Comparison of ENCODE assay signal across 13 cellular contexts in the genomic region with DNA sequence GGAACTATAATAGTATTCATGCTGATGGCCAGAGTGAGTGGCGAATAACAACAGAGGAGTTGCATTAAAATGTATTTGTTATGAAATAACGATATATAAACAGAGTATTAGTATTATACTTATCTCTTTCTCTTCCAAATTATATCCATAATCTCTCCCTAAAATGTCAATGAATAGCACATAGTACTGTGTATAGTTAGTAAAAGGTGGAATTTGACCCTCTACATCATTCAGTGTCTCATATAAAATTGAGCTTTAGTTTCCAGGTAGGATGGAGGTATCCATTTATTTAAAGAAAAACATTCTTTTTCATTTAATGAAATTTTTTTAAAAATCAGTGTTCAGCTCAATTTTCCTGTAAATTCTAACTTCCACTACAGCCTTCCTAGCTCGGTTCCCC. TPM values are rescaled to one million over a fixed set of nuclear protein-coding genes. Genes with fewer than 3 reads are reported as not detected.
DNase-seq lines count a peak whose midpoint lies in the region; ATAC-seq and TF ChIP-seq lines count a peak whose summit lies in the region.
"Had no signal": no experiment of that assay in that cellular context is flagged by ENCODE, and none has a peak within 500 bp of the region (broad histone marks: within the 10 kb centered on the region; RNA-seq: fewer than 3 reads in every experiment).

No MANE protein-coding gene starts in this region.

- H3K9me2 ChIP-seq in PC-3 (replicated peaks; ENCODE audit: low read length) (no peaks in the 10 kb centered on the region), hepatocyte (replicated peaks; ENCODE audit: insufficient read depth) (no peaks in the 10 kb centered on the region), PC-9 (ENCODE audit: insufficient read depth) (no peaks in the 10 kb centered on the region)

- H3K27me3 ChIP-seq in PC-3 (ENCODE audit: low read length) (no peaks in the 10 kb centered on the region), hepatocyte (no peaks in the 10 kb centered on the region), transverse colon (no peaks in the 10 kb centered on the region), PC-9 (ENCODE audit: insufficient read depth, low read depth) (no peaks in the 10 kb centered on the region)

- TF ChIP-seq CTCF in PC-3 (conservative IDR thresholded peaks at IDR 0.05; ENCODE audit: low read depth, low read length) (no peak), hepatocyte (IDR thresholded peaks at IDR 0.05; ENCODE audit: poor library complexity) (no peak), mucosa of descending colon (IDR thresholded peaks at IDR 0.05) (no peak), transverse colon (IDR thresholded peaks at IDR 0.05) (no peak), PC-9 (conservative IDR thresholded peaks at IDR 0.05) (no peak)

- no peak for TF ChIP-seq POLR2A in transverse colon (IDR thresholded peaks at IDR 0.05)

- no peak overlapping the region for H3K9ac ChIP-seq in PC-3 (ENCODE audit: low read length)

- BruUV-seq in PC-3 (replicated peaks; lab: Mats Ljungman, UMichigan), result no TSS peak
- BruUV-seq in PC-9 (replicated peaks; lab: Mats Ljungman, UMichigan), result no TSS peak

- in situ Hi-C loops in transverse colon (cut with MboI; ENCODE audit: low pct_ligation_motif_present in 1 of 4, low pct_unique_long_range_greater_than_20kb in 1 of 4, low sequenced_read_pairs in 3 of 4), result no loop called here

- H2AFZ ChIP-seq in PC-3 (ENCODE audit: low read length), result no peak overlapping the region
- no peak overlapping the region for H2AFZ ChIP-seq in hepatocyte
- H2AFZ ChIP-seq in PC-9, result no peak overlapping the region

- H3K4me1 ChIP-seq in PC-3 (ENCODE audit: insufficient read depth, low read length) (peaks cover 22% of the 10 kb centered on the region), hepatocyte (ENCODE audit: insufficient read depth) (peaks cover 26% of the 10 kb centered on the region), mucosa of descending colon (ENCODE audit: low read depth) (peaks cover 21% of the 10 kb centered on the region), transverse colon (peaks cover 0 to 28% (median 11%) of the 10 kb centered on the region in 4 donors), PC-9 (replicated peaks; ENCODE audit: insufficient read depth) (no peaks in the 10 kb centered on the region)

- H3K9me3 ChIP-seq in PC-3 (ENCODE audit: low read length), result no peaks in the 10 kb centered on the region
- H3K9me3 ChIP-seq in hepatocyte (ENCODE audit: low read depth), result no peaks in the 10 kb centered on the region
- no peaks in the 10 kb centered on the region for H3K9me3 ChIP-seq in mucosa of descending colon
- H3K9me3 ChIP-seq in transverse colon, result no peaks in the 10 kb centered on the region
- H3K9me3 ChIP-seq in PC-9 (ENCODE audit: insufficient read depth, low read depth), result no peaks in the 10 kb centered on the region

- H3K4me2 ChIP-seq in PC-3 (ENCODE audit: low read length) (peak overlapping the region; percentile 65), hepatocyte (peak overlapping the region; percentile 23), PC-9 (no peak overlapping the region)

- WGBS in hepatocyte (ENCODE audit: low lambda C conversion rate, missing lambda C conversion rate), result 85% methylated on average over 3 of the region's 3 CpGs
- WGBS in transverse colon (ENCODE audit: low coverage in 1 of 2), 2 donors, result 54 to 68% methylated on average over 3 of the region's 3 CpGs

- H3K36me3 ChIP-seq in PC-3 (ENCODE audit: low read depth, low read length) (no peaks in the 10 kb centered on the region), hepatocyte (replicated peaks; ENCODE audit: insufficient read depth, low read depth) (no peaks in the 10 kb centered on the region), mucosa of descending colon (ENCODE audit: low read depth) (no peaks in the 10 kb centered on the region), transverse colon (peaks cover 0 to 9% (median 0%) of the 10 kb centered on the region in 4 donors), PC-9 (ENCODE audit: low read depth) (0 out of 2 replicates have a peak, but pooled peaks cover 8% of the 10 kb centered on the region)

- intact Hi-C loops in PC-3 (cut with micrococcal nuclease) (loop anchor here (1.0 kb wide), 1 partner anchor 34 kb away; no protein-coding TSS in a partner anchor), mucosa of descending colon (cut with DNase I, micrococcal nuclease) (no loop called here), transverse colon (cut with DNase I; ENCODE audit: low total_unique reads) (no loop called here), PC-9 (cut with micrococcal nuclease; ENCODE audit: unreplicated experiment) (no loop called here)

- DNase-seq in PC-3 (no peak), hepatocyte (ENCODE audit: low spot score) (no peak), mucosa of descending colon (no peak), transverse colon (no peak), anterior cingulate cortex (lab: John Stamatoyannopoulos, UW) (no peak), PC-9 (no peak)
- no peak for DNase-seq in activated CD8-positive, alpha-beta memory T cell treated with anti-CD3 and anti-CD28 coated beads, Interleukin-2, amount 50 U/mL, for 4 hours
- DNase-seq: CD8-positive, alpha-beta T cell; DND-41; GDM1; HCEC 1CT; HFFc6 had no signal

- CTCF ChIA-PET in PC-3 (lab: Charles Lee) (interaction anchor here (0.7 kb wide), 1 partner anchor 45 kb away, joined by 4 read pairs; no protein-coding TSS in a partner anchor), PC-9 (lab: Charles Lee) (no interaction called here)

- ATAC-seq in PC-3 (no peak), mucosa of descending colon (peak; percentile 53)
- ATAC-seq: CD8-positive, alpha-beta T cell had no signal

- H4K20me1 ChIP-seq in PC-3 (ENCODE audit: low read length), result no peaks in the 10 kb centered on the region
- no peaks in the 10 kb centered on the region for H4K20me1 ChIP-seq in hepatocyte (ENCODE audit: insufficient read depth, poor library complexity, severe bottlenecking)
- no peaks in the 10 kb centered on the region for H4K20me1 ChIP-seq in PC-9 (ENCODE audit: insufficient read depth)

- H3K79me2 ChIP-seq in PC-3 (ENCODE audit: low read length) (no peaks in the 10 kb centered on the region), hepatocyte (no peaks in the 10 kb centered on the region), PC-9 (ENCODE audit: low read depth) (no peaks in the 10 kb centered on the region)

- POLR2A ChIA-PET in PC-3 (lab: Charles Lee; ENCODE audit: unreplicated experiment) (no interaction called here), PC-9 (lab: Charles Lee; ENCODE audit: unreplicated experiment) (no interaction called here)

- H3F3A ChIP-seq in PC-3 (ENCODE audit: low read length, unreplicated experiment), result peaks cover 9% of the 10 kb centered on the region
- no peaks in the 10 kb centered on the region for H3F3A ChIP-seq in PC-9 (ENCODE audit: insufficient read depth, low read depth)

- no peak for TF ChIP-seq EP300 in transverse colon (IDR thresholded peaks at IDR 0.05; ENCODE audit: low read depth)

- H3K4me3 ChIP-seq in PC-3 (ENCODE audit: low read length) (peak overlapping the region; percentile 8; the same call in 1 of the 2 replicates), hepatocyte (no peak overlapping the region), mucosa of descending colon (no peak overlapping the region), transverse colon (no peak overlapping the region), PC-9 (no peak overlapping the region)

- H3K27ac ChIP-seq in PC-3 (ENCODE audit: low read length), result peak overlapping the region; percentile 84
- peak overlapping the region; percentile 79 for H3K27ac ChIP-seq in hepatocyte
- H3K27ac ChIP-seq in transverse colon, result peak overlapping the region in 3 of 4 donors; percentile 56 to 81 (median 75)
- H3K27ac ChIP-seq in PC-9, result no peak overlapping the region

RNA-seq across cellular contexts. Expression of a gene that starts 34.4 kb away (rescaled TPM):
- 0.11 and 0.46 TPM in 2 replicates for total RNA-seq in PC-3 (2014; rRNA removed)
- 0.12 and 0.50 TPM in 2 replicates for total RNA-seq in hepatocyte
- 0.17 and 0.44 TPM in 2 replicates for polyA plus RNA-seq in hepatocyte
- total RNA-seq in mucosa of descending colon, result under 1 TPM; 0.20 to 0.82 (median 0.39) TPM
- total RNA-seq in transverse colon, result 1 to 10 TPM in 1 of 4 donors, under 1 TPM in 3; 0.20 to 1.1 (median 0.44) TPM
- total RNA-seq in PC-9 (2021), result 0.04 TPM in 1 of 2 replicates, not detected in the other
- polyA plus RNA-seq: CD14-positive monocyte had no signal

RNA-seq across cellular contexts. Expression of a gene that starts 42.7 kb away (rescaled TPM):
- total RNA-seq in PC-3 (2014; rRNA removed), result 6.6 and 7.8 TPM in 2 replicates
- total RNA-seq in hepatocyte, result 16.7 and 19.3 TPM in 2 replicates
- polyA plus RNA-seq in hepatocyte, result 7.2 and 9.2 TPM in 2 replicates
- 10 to 100 TPM; 11.7 to 36.5 (median 12.8) TPM for total RNA-seq in mucosa of descending colon
- 10 to 100 TPM in 2 of 4 donors, 1 to 10 TPM in 2; 7.2 to 16.5 (median 10.5) TPM for total RNA-seq in transverse colon
- total RNA-seq in PC-9 (2021), result 10.1 and 11.6 TPM in 2 replicates
